Comparison of ENCODE assay signal across 8 cellular contexts in the genomic region with DNA sequence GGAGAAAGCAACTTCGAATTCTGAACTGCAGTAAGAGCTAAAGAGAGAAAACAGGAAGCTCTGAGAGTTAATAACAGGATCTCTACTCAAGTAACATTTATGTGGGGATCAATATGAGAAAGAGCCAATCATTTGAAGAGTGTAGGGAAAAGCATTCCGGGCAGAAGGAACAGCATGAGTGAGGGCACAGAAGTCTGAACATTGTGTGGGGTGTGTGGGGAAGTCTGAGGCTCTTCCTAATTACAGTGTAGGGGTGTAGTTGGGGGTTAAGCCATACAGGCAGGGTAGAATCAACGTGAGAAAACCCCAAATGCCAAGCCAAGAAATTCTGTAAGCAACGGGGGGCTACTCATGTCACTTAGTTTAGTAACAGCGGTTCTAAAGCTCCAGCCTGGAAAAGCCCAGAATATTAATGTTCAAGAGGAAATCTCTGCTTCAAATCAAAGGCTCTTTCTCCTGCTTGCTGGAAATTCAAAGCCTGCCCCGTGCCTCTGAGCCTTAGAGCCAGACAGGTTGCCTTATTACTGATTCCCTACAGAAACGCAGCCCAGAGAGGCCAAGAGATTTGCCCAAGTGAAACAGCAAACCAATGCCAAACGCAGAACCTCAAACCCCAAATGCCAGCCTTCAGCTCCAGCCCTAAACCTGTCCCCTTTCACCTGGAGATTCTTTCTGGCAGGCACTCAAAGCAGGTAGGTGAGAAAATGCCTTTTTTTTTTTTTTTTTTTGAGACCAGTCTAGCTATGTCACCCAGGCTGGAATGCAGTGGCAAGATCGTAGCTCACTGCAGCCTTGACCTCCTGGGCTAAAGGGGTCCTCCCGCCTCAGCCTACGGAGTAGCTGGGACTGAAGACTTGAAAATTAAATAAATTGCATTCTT. TPM values are rescaled to one million over a fixed set of nuclear protein-coding genes. Genes with fewer than 3 reads are reported as not detected.
DNase-seq lines count a peak whose midpoint lies in the region; ATAC-seq and TF ChIP-seq lines count a peak whose summit lies in the region.

No MANE protein-coding gene starts in this region.

- peaks cover 9% of the 10 kb centered on the region for H3K79me2 ChIP-seq in DND-41 (ENCODE audit: insufficient read depth, low read length)

- peaks cover 79% of the 10 kb centered on the region for H3K4me1 Mint-ChIP-seq in dendritic cell treated with granulocyte-macrophage colony-stimulating factor and Interleukin-4, amounts not matched to agents 40 ng/mL and 50 ng/mL, for 4 days (ENCODE audit: low read depth)

- peak overlapping the region; percentile 87 for H3K9ac ChIP-seq in DND-41 (ENCODE audit: low read depth, low read length)

- peak overlapping the region; percentile 80 for H3K27ac Mint-ChIP-seq in dendritic cell treated with granulocyte-macrophage colony-stimulating factor and Interleukin-4, amounts not matched to agents 40 ng/mL and 50 ng/mL, for 4 days

- no peak overlapping the region for H2AFZ ChIP-seq in DND-41 (ENCODE audit: low read depth, low read length)

- H3K4me1 ChIP-seq in DND-41 (ENCODE audit: insufficient read depth, low read length), result peaks cover 82% of the 10 kb centered on the region
- peaks cover 38% of the 10 kb centered on the region for H3K4me1 ChIP-seq in ovary (ENCODE audit: insufficient read depth)

- peak overlapping the region; percentile 71 for H3K4me2 ChIP-seq in DND-41 (ENCODE audit: insufficient read depth, low read length)

- H3K4me3 Mint-ChIP-seq in dendritic cell treated with granulocyte-macrophage colony-stimulating factor and Interleukin-4, amounts not matched to agents 40 ng/mL and 50 ng/mL, for 4 days, result peak overlapping the region; percentile 65

- TF ChIP-seq CTCF in DND-41 (IDR thresholded peaks at IDR 0.05; ENCODE audit: borderline replicate concordance, extremely low read depth, low read length, poor library complexity, severe bottlenecking) (no peak), ovary (IDR thresholded peaks at IDR 0.05) (no peak)

- H3K27me3 Mint-ChIP-seq in dendritic cell treated with granulocyte-macrophage colony-stimulating factor and Interleukin-4, amounts not matched to agents 40 ng/mL and 50 ng/mL, for 4 days, result peaks cover 5% of the 10 kb centered on the region

- no peaks in the 10 kb centered on the region for H3K9me3 Mint-ChIP-seq in dendritic cell treated with granulocyte-macrophage colony-stimulating factor and Interleukin-4, amounts not matched to agents 40 ng/mL and 50 ng/mL, for 4 days

- no peaks in the 10 kb centered on the region for H3K36me3 Mint-ChIP-seq in dendritic cell treated with granulocyte-macrophage colony-stimulating factor and Interleukin-4, amounts not matched to agents 40 ng/mL and 50 ng/mL, for 4 days (ENCODE audit: low read depth)

- H3K4me3 ChIP-seq in DND-41 (ENCODE audit: low read depth in 1 of 2, low read length in 2 of 2), result peak overlapping the region; percentile 22 to 56; a peak in 3 of 4 replicates
- H3K4me3 ChIP-seq in ovary, result peak overlapping the region; percentile 40

- no peak for TF ChIP-seq POLR2A in ovary (IDR thresholded peaks at IDR 0.05)

- intact Hi-C loops in dendritic cell treated with granulocyte-macrophage colony-stimulating factor and Interleukin-4, amounts not matched to agents 40 ng/mL and 50 ng/mL, for 4 days (cut with micrococcal nuclease), result loop anchor here (1.0 kb wide), 1 partner anchor 8 kb away; no protein-coding TSS in a partner anchor
- intact Hi-C loops in ovary (cut with DNase I), result loop anchor here in 1 of 4 donors (2.0 kb wide), 1 partner anchor 46 kb away; the partner anchor contains the start of gene DDIT4

- no peaks in the 10 kb centered on the region for H3K36me3 ChIP-seq in DND-41 (ENCODE audit: insufficient read depth, low read length)
- no peaks in the 10 kb centered on the region for H3K36me3 ChIP-seq in ovary

- no peak for TF ChIP-seq EP300 in ovary (IDR thresholded peaks at IDR 0.05)

- H4K20me1 ChIP-seq in DND-41 (ENCODE audit: insufficient read depth, low read length), result no peaks in the 10 kb centered on the region

- DNase-seq in DND-41 (no peak), NOMO-1 treated with DMSO at 0.1 percent for 48 hours (lab: John Stamatoyannopoulos, UW; ENCODE audit: unreplicated experiment) (peak; percentile 34), ovary (peak in 2 of 5 donors; percentile 39 to 47), NCI-H82 treated with DMSO at 0.1 percent for 48 hours (lab: John Stamatoyannopoulos, UW; ENCODE audit: unreplicated experiment) (no peak), NCI-H2107 (lab: John Stamatoyannopoulos, UW) (no peak)

- H3K27me3 ChIP-seq in DND-41 (ENCODE audit: insufficient read depth, low read length, poor library complexity), result no peaks in the 10 kb centered on the region
- no peaks in the 10 kb centered on the region for H3K27me3 ChIP-seq in ovary

- H3K27ac ChIP-seq in DND-41 (ENCODE audit: low read length) (peak overlapping the region; percentile 98), ovary (peak overlapping the region; percentile 71 to 88)

- ATAC-seq in DND-41 (ENCODE audit: insufficient read depth, low read depth) (no peak), GM21360 (IDR thresholded peaks at IDR 0.05; ENCODE audit: unreplicated experiment) (no peak), GM18909 (IDR thresholded peaks at IDR 0.05; ENCODE audit: poor library complexity, unreplicated experiment) (no peak)

- 65 to 69% (median 65%) methylated on average over 11 of the region's 11 CpGs for WGBS in ovary, 3 donors

- H3K9me3 ChIP-seq in DND-41 (ENCODE audit: insufficient read depth, low read length, severe bottlenecking) (no peaks in the 10 kb centered on the region), ovary (no peaks in the 10 kb centered on the region)

RNA-seq across cellular contexts. Expression of gene DNAJB12, which starts 36.1 kb away (rescaled TPM):
- 10 to 100 TPM; 27.6 to 46.4 (median 33.1) TPM for total RNA-seq in ovary
- 10 to 100 TPM; 27.5 to 32.0 TPM for polyA plus RNA-seq in ovary

RNA-seq across cellular contexts. Expression of gene DDIT4, which starts 44.9 kb away (rescaled TPM):
- 1,000 to 10,000 TPM in 2 of 7 donors, 100 to 1,000 TPM in 5; 229 to 1,952 (median 524) TPM for total RNA-seq in ovary
- polyA plus RNA-seq in ovary, result 100 to 1,000 TPM in 1 of 2 donors, 10 to 100 TPM in 1; 46.6 to 529 TPM
